ENCODE assay signal across 11 cellular contexts in the genomic region with DNA sequence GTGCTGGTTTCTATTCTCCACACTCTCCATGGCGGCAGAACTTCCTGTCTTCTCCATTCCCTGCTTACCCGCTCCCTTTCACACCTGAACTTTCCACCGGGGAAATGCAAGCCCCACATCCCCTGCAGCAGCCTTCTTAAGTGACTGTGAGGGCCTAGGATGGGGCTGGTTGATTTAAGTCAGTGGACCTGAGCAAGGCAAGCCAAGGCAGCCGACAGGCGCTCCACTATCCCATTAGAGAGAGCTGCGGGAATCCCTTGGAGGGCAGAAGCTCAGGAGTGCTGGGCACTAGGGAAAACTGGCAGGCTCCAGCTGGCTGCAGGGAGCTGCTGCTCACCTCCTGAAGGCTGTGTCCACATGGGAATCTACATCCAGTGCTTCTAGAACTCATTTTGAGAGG. TPM values are rescaled to one million over a fixed set of nuclear protein-coding genes. Genes with fewer than 3 reads are reported as not detected.
DNase-seq lines count a peak whose midpoint lies in the region; ATAC-seq and TF ChIP-seq lines count a peak whose summit lies in the region.
"Had no signal": no experiment of that assay in that cellular context is flagged by ENCODE, and none has a peak within 500 bp of the region (broad histone marks: within the 10 kb centered on the region; RNA-seq: fewer than 3 reads in every experiment).

No MANE protein-coding gene starts in this region.

- peaks cover 4 to 100% (median 71%) of the 10 kb centered on the region in 11 experiments; a peak in 21 of 22 replicates for H4K20me1 ChIP-seq in BLaER1 treated with 17β-estradiol and CSF1 and Interleukin-3, amounts not matched to agents 10 nM and 100 nM

- peak overlapping the region; percentile 83 for H3K27ac Mint-ChIP-seq in nephron progenitor cell

- H3K27me3 ChIP-seq in BLaER1 treated with 17β-estradiol and CSF1 and Interleukin-3, amounts not matched to agents 10 nM and 100 nM: no peaks in the 10 kb centered on the region
- H3K27me3 ChIP-seq in ascending aorta: no peaks in the 10 kb centered on the region

- POLR2A ChIA-PET in HEK293 (lab: Yijun Ruan, JAX): interaction anchor here (1.0 kb wide), 1 partner anchor 80 kb away, joined by 3 read pairs; no protein-coding TSS in a partner anchor

- no peaks in the 10 kb centered on the region for H3K9me3 Mint-ChIP-seq in nephron progenitor cell

- H3K9me3 ChIP-seq in BLaER1 treated with 17β-estradiol and CSF1 and Interleukin-3, amounts not matched to agents 10 nM and 100 nM (replicated peaks in 1 of 11): no peaks in the 10 kb centered on the region
- no peaks in the 10 kb centered on the region for H3K9me3 ChIP-seq in HEK293 (ENCODE audit: control insufficient read depth, insufficient read depth, low read depth, low read length)
- no peaks in the 10 kb centered on the region for H3K9me3 ChIP-seq in ascending aorta

- H3K4me1 Mint-ChIP-seq in nephron progenitor cell: peaks cover 12% of the 10 kb centered on the region

- H3K27ac ChIP-seq in BLaER1 treated with 17β-estradiol and CSF1 and Interleukin-3, amounts not matched to agents 10 nM and 100 nM: peak overlapping the region; percentile 53 to 80 (median 76)
- 0 out of 2 replicates have a peak overlapping the region, but pooled peaks have one; percentile 5 for H3K27ac ChIP-seq in HEK293 (ENCODE audit: extremely low read depth, low read depth, low read length)
- peak overlapping the region; percentile 20 to 44 for H3K27ac ChIP-seq in ascending aorta

- H3K4me3 ChIP-seq in BLaER1 treated with 17β-estradiol and CSF1 and Interleukin-3, amounts not matched to agents 10 nM and 100 nM: peak overlapping the region in 8 of 10 experiments; percentile 6 to 39 (median 25); a peak in 9 of 20 replicates
- H3K4me3 ChIP-seq in HEK293 (ENCODE audit: low read depth, low read length): no peak overlapping the region
- no peak overlapping the region for H3K4me3 ChIP-seq in ascending aorta

- CTCF ChIA-PET in HEK293 (lab: Yijun Ruan, JAX): interaction anchor here (0.7 to 1.5 kb wide), 4 partner anchors 34 to 87 kb away, joined by 3 to 5 read pairs (median 4); a partner anchor contains a TSS

- peak overlapping the region; percentile 80 to 94 (median 85) for H3K4me2 ChIP-seq in BLaER1 treated with 17β-estradiol and CSF1 and Interleukin-3, amounts not matched to agents 10 nM and 100 nM

- peaks cover 63 to 91% (median 78%) of the 10 kb centered on the region in 11 experiments for H3K36me3 ChIP-seq in BLaER1 treated with 17β-estradiol and CSF1 and Interleukin-3, amounts not matched to agents 10 nM and 100 nM
- peaks cover 22% of the 10 kb centered on the region in 2 experiments for H3K36me3 ChIP-seq in HEK293 (ENCODE audit: control insufficient read depth in 2 of 2, insufficient read depth in 1 of 2, low read length in 2 of 2)
- peaks cover 17 to 28% of the 10 kb centered on the region in 2 donors for H3K36me3 ChIP-seq in ascending aorta

- H3K4me1 ChIP-seq in BLaER1 treated with 17β-estradiol and CSF1 and Interleukin-3, amounts not matched to agents 10 nM and 100 nM: peaks cover 65 to 78% (median 73%) of the 10 kb centered on the region in 10 experiments
- H3K4me1 ChIP-seq in HEK293 (ENCODE audit: control insufficient read depth, insufficient read depth, low read length) (peaks cover 5% of the 10 kb centered on the region), ascending aorta (peaks cover 0 to 10% of the 10 kb centered on the region in 2 donors)

- TF ChIP-seq CTCF in HEK293 (tag by site-specific recombination; IDR thresholded peaks at IDR 0.05) (no peak), ascending aorta (IDR thresholded peaks at IDR 0.05) (no peak), nephron progenitor cell (IDR thresholded peaks at IDR 0.05) (no peak)

- H3K4me3 Mint-ChIP-seq in nephron progenitor cell: no peak overlapping the region

- DNase-seq in ascending aorta (ENCODE audit: low spot score in 2 of 2) (no peak), nephron progenitor cell (no peak), NCI-H526 treated with DMSO at 0.1 percent for 48 hours (lab: John Stamatoyannopoulos, UW) (no peak)
- DNase-seq: activated T-cell treated with anti-CD3 and anti-CD28 coated beads, Interleukin-2, amount 50 U/mL, for 48 hours; COR-L47 had no signal

- peaks cover 39% of the 10 kb centered on the region for H3K36me3 Mint-ChIP-seq in nephron progenitor cell (ENCODE audit: low read depth)

- intact Hi-C loops in ascending aorta (cut with DNase I): no loop called here

- H3K9ac ChIP-seq in BLaER1 treated with 17β-estradiol and CSF1 and Interleukin-3, amounts not matched to agents 10 nM and 100 nM: peak overlapping the region; percentile 43 to 70 (median 64)

- no peaks in the 10 kb centered on the region for H3K27me3 Mint-ChIP-seq in nephron progenitor cell (ENCODE audit: low read depth, poor library complexity)

- ATAC-seq in GM18870 (IDR thresholded peaks at IDR 0.05; ENCODE audit: unreplicated experiment): no peak
- no peak for ATAC-seq in GM18861 (IDR thresholded peaks at IDR 0.05; ENCODE audit: unreplicated experiment)
- no peak for ATAC-seq in HG03520 (IDR thresholded peaks at IDR 0.05; ENCODE audit: unreplicated experiment)
- ATAC-seq: Panc1 had no signal

TF ChIP-seq in HEK293, 187 proteins besides CTCF, POLR2A, EP300 and RAD21:
- TF ChIP-seq SALL2 (tag by site-specific recombination; IDR thresholded peaks at IDR 0.05; ENCODE audit: borderline replicate concordance): no peak
- TF ChIP-seq PRDM1 (tag by site-specific recombination; IDR thresholded peaks at IDR 0.05): peak; percentile 65; the same call in 1 of the 2 replicates
- TF ChIP-seq ZNF596 (tag by site-specific recombination; IDR thresholded peaks at IDR 0.05): peak; percentile 42; the same call in 1 of the 2 replicates
- no peak for TF ChIP-seq ZNF266 (tag by site-specific recombination; IDR thresholded peaks at IDR 0.05; ENCODE audit: low read depth)

RNA-seq across cellular contexts. Expression of a gene that starts 36.1 kb away (rescaled TPM):
- 1.3 TPM for total RNA-seq in ascending aorta

RNA-seq across cellular contexts. Expression of a gene that starts 54.3 kb away (rescaled TPM):
- total RNA-seq in ascending aorta: 32.4 TPM

Comparison
In these comparisons a context has a peak if more than half of its experiments do, and no peak if none do; other contexts are left out.
1. H3K27ac ChIP-seq: peak in every context shown above with its lines; median percentile 76 in BLaER1 treated with 17β-estradiol and CSF1 and Interleukin-3, amounts not matched to agents 10 nM and 100 nM; 32 in ascending aorta; 5 in HEK293.
2. H3K4me3 ChIP-seq: peak in BLaER1 treated with 17β-estradiol and CSF1 and Interleukin-3, amounts not matched to agents 10 nM and 100 nM (8 of 10); none in HEK293 (single experiment) and ascending aorta (0 of 2).